9 cellular contexts compared by ENCODE assay signal in the genomic region with DNA sequence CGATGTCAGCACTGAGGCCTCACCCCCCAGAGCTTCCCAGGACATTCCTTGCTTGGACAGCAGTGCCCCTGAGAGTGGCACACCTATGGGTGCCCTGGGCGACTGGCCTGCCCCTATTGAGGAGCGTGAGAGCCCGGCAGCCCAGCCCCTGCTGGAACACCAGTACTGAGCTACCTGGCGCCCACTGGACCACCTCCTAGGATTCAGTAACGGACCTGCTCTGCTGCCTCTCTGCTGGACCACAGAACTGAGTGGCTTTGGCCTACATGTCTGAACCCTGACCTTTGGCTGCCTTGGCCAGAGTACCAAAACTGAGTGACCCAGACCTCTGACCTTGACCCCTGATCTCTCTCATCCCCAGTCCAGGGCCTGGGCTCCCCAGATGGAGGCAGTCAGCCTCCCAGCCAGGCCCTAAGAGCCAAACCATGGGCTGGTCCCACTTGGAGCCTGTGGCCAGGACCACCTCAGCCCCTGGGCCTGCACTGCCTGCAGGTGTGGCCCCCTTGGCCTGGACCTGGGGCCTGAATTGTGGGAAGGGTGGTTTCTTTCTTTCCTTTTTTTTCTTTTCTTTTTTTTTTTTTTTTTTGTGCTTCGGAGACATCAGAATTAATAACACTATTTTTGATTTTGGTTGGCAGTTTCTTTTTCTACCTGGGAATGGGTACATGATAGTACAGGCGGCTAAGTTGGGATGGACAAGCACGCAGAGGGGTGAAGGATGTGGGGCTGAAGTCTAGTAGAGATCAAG. TPM values are rescaled to one million over a fixed set of nuclear protein-coding genes. Genes with fewer than 3 reads are reported as not detected.
DNase-seq lines count a peak whose midpoint lies in the region; ATAC-seq, FAIRE-seq and TF ChIP-seq lines count a peak whose summit lies in the region.
"Had no signal": no experiment of that assay in that cellular context is flagged by ENCODE, and none has a peak within 500 bp of the region (broad histone marks: within the 10 kb centered on the region; RNA-seq: fewer than 3 reads in every experiment).

No MANE protein-coding gene starts in this region.

- H3K27me3 ChIP-seq in HL-60 (ENCODE audit: insufficient read depth, poor library complexity, severe bottlenecking) (no peaks in the 10 kb centered on the region), astrocyte (ENCODE audit: insufficient read depth, low read length) (no peaks in the 10 kb centered on the region), muscle layer of duodenum (ENCODE audit: low read depth, low read length) (no peaks in the 10 kb centered on the region)

- H3K9me3 ChIP-seq in astrocyte (ENCODE audit: insufficient read depth, low read depth, low read length), result no peaks in the 10 kb centered on the region
- no peaks in the 10 kb centered on the region for H3K9me3 ChIP-seq in muscle layer of duodenum (ENCODE audit: control insufficient read depth in 1 of 2, low read length in 2 of 2)

- FAIRE-seq in astrocyte (lab: Jason Lieb, UNC), result no peak

- peaks cover 42% of the 10 kb centered on the region for H4K20me1 ChIP-seq in astrocyte (ENCODE audit: insufficient read depth, low read length)

- H3K4me3 Mint-ChIP-seq in astrocyte (ENCODE audit: unreplicated experiment), result peak overlapping the region; percentile 64

- peaks cover 17% of the 10 kb centered on the region for H3K4me1 ChIP-seq in astrocyte (ENCODE audit: insufficient read depth, low read length)
- peaks cover 11 to 50% of the 10 kb centered on the region in 2 donors for H3K4me1 ChIP-seq in muscle layer of duodenum (ENCODE audit: control insufficient read depth in 1 of 2, insufficient read depth in 2 of 2, low read length in 2 of 2)

- H3K9ac ChIP-seq in astrocyte (ENCODE audit: low read length), result peak overlapping the region; percentile 86

- no peak overlapping the region for H3K27ac Mint-ChIP-seq in astrocyte (ENCODE audit: unreplicated experiment)

- peaks cover 10% of the 10 kb centered on the region for H3K36me3 Mint-ChIP-seq in astrocyte (ENCODE audit: low read depth, unreplicated experiment)

- H3K9me3 Mint-ChIP-seq in astrocyte (ENCODE audit: unreplicated experiment), result no peaks in the 10 kb centered on the region

- H3K36me3 ChIP-seq in astrocyte (ENCODE audit: insufficient read depth, low read length) (peaks cover 15% of the 10 kb centered on the region), muscle layer of duodenum (ENCODE audit: control insufficient read depth in 1 of 2, insufficient read depth in 2 of 2, low read length in 2 of 2) (peaks cover 19 to 60% of the 10 kb centered on the region in 2 donors)

- peak overlapping the region; percentile 76 for H3K27ac ChIP-seq in 22Rv1
- peak overlapping the region; percentile 35; the same call in 1 of the 2 replicates for H3K27ac ChIP-seq in HL-60 (replicated peaks)
- no peak overlapping the region for H3K27ac ChIP-seq in astrocyte (ENCODE audit: low read depth, low read length)
- peak overlapping the region; percentile 56 for H3K27ac ChIP-seq in muscle layer of duodenum (ENCODE audit: low read length)

- H3K4me3 ChIP-seq in HL-60 (replicated peaks; ENCODE audit: insufficient read depth, low read length) (no peak overlapping the region), astrocyte (ENCODE audit: insufficient read depth, low read depth, low read length) (no peak overlapping the region), muscle layer of duodenum (ENCODE audit: low read depth in 1 of 2, low read length in 2 of 2) (no peak overlapping the region)

- H3K4me2 ChIP-seq in astrocyte (ENCODE audit: low read length), result peak overlapping the region; percentile 98

- peaks cover 6% of the 10 kb centered on the region for H3K4me1 Mint-ChIP-seq in astrocyte (ENCODE audit: low read depth, unreplicated experiment)

- H3K27me3 Mint-ChIP-seq in astrocyte (ENCODE audit: low read depth, unreplicated experiment), result no peaks in the 10 kb centered on the region

- DNase-seq in HL-60 (ENCODE audit: low read depth in 1 of 2, low spot score in 1 of 2), result no peak
- DNase-seq in astrocyte (ENCODE audit: low read depth), result no peak
- no peak for DNase-seq in CD1c-positive myeloid dendritic cell (ENCODE audit: extremely low spot score)
- no peak for DNase-seq in AG08395 (ENCODE audit: low spot score)

- ATAC-seq in GM21723 (IDR thresholded peaks at IDR 0.05; ENCODE audit: unreplicated experiment) (no peak), HG02678 (IDR thresholded peaks at IDR 0.05; ENCODE audit: unreplicated experiment) (no peak)

- peaks cover 21% of the 10 kb centered on the region for H3K79me2 ChIP-seq in astrocyte (ENCODE audit: insufficient read depth, low read length)

- H2AFZ ChIP-seq in astrocyte (ENCODE audit: low read depth, low read length), result no peak overlapping the region

- TF ChIP-seq CTCF in 22Rv1 (IDR thresholded peaks at IDR 0.05) (no peak), HL-60 (IDR thresholded peaks at IDR 0.05; ENCODE audit: insufficient read depth, low read length) (no peak), astrocyte (IDR thresholded peaks at IDR 0.05; ENCODE audit: insufficient read depth, low read depth, low read length) (no peak)

RNA-seq across cellular contexts. Expression of a gene that starts 0.9 kb away (rescaled TPM):
- total RNA-seq in astrocyte, result 19.0 and 26.7 TPM in 2 replicates

RNA-seq across cellular contexts. Expression of a gene that starts 21.4 kb away (rescaled TPM):
- 45.6 and 51.2 TPM in 2 replicates for total RNA-seq in astrocyte

RNA-seq across cellular contexts. Expression of a gene that starts 23.0 kb away (rescaled TPM):
- 55.4 and 61.3 TPM in 2 replicates for total RNA-seq in astrocyte

RNA-seq across cellular contexts. Expression of a gene that starts 25.7 kb away (rescaled TPM):
- total RNA-seq in astrocyte, result 62.2 and 68.9 TPM in 2 replicates

RNA-seq across cellular contexts. Expression of a gene that starts 41.4 kb away (rescaled TPM):
- 0.84 TPM in 1 of 2 replicates, not detected in the other for total RNA-seq in astrocyte
- total RNA-seq: Daoy had no signal
